Comparison of ENCODE assay signal across 24 cellular contexts in the genomic region with DNA sequence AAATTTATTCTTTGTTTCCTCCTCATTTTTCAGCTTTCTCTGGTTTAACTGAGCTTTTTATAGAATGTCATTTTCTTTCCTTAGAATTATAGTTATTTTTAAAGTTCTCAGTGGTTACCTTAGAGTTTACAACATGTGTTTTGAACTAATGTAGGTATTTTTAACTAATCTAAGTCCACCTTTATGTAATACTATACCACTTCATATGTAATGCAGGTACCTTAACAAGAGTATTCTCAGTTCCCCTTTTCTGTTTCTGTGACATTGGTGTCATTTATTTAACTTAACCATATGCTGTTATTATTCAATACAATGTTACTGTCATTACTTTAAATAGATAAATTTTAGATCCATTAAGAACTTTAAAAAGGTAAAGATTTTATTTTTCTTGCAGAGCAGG. TPM values are rescaled to one million over a fixed set of nuclear protein-coding genes. Genes with fewer than 3 reads are reported as not detected.
A peak's percentile ranks its signal among the peaks of the same experiment; 100 is the strongest.
DNase-seq lines count a peak whose midpoint lies in the region; ATAC-seq, FAIRE-seq and TF ChIP-seq lines count a peak whose summit lies in the region.
"Had no signal": no experiment of that assay in that cellular context is flagged by ENCODE, and none has a peak within 500 bp of the region (broad histone marks: within the 10 kb centered on the region; RNA-seq: fewer than 3 reads in every experiment).

No MANE protein-coding gene starts in this region.

- TF ChIP-seq POLR2A in GM12891 (IDR thresholded peaks at IDR 0.05; ENCODE audit: low read depth, low read length) = no peak

- DNase-seq in GM12891 (ENCODE audit: insufficient read length, low spot score) (no peak), amniotic stem cell (lab: John Stamatoyannopoulos, UW) (no peak), omental fat pad (ENCODE audit: low spot score) (no peak)
- no peak for DNase-seq in activated CD4-positive, alpha-beta T cell treated with anti-CD3 and anti-CD28 coated beads for 48 hours
- DNase-seq: activated B cell treated with CpG ODN at 0.5 μM for 24 hours; CD8-positive, alpha-beta memory T cell; effector CD8-positive, alpha-beta T cell; EL; H7; Karpas-422; left cardiac atrium; NCI-H146; NCI-H524 treated with DMSO at 0.1 percent for 48 hours; pancreas; Peyer's patch; stimulated activated naive CD4-positive, alpha-beta T cell treated with Interleukin-2 at 50 U/mL for 16 hours; uterus had no signal

- TF ChIP-seq CTCF in omental fat pad (IDR thresholded peaks at IDR 0.05) = no peak

- FAIRE-seq in GM12891 (lab: Jason Lieb, UNC) = no peak
- FAIRE-seq: GM18507, pancreas had no signal

- ATAC-seq in GM19372 (IDR thresholded peaks at IDR 0.05; ENCODE audit: low read depth, unreplicated experiment) = peak; percentile 90
- ATAC-seq in HG02623 (IDR thresholded peaks at IDR 0.05; ENCODE audit: unreplicated experiment) = peak; percentile 75
- peak; percentile 86 for ATAC-seq in HG03342 (IDR thresholded peaks at IDR 0.05; ENCODE audit: unreplicated experiment)
- ATAC-seq in activated CD4-positive, CD25-positive, alpha-beta regulatory T cell treated with anti-CD3 and anti-CD28 coated beads, Interleukin-2, amount 50 U/mL, for 24 hours = no peak
- no peak for ATAC-seq in omental fat pad (ENCODE audit: low FRiP score)
- ATAC-seq: activated naive CD4-positive, alpha-beta T cell treated with anti-CD3 and anti-CD28 coated beads, Interleukin-2, amount 50 U/mL, for 72 hours; left cardiac atrium; pancreas had no signal

TF ChIP-seq in GM12891, 5 proteins besides CTCF, POLR2A, EP300 and RAD21:
- TF ChIP-seq POU2F2 (IDR thresholded peaks at IDR 0.05; ENCODE audit: low read depth, low read length) = no peak
- TF ChIP-seq SPI1 (IDR thresholded peaks at IDR 0.05; ENCODE audit: low read depth, low read length) = peak; percentile 77

RNA-seq across cellular contexts. Expression of gene KCNC2, which starts 30.3 kb away (rescaled TPM):
- polyA plus RNA-seq in GM12891 (2012; ENCODE audit: low read depth, missing spikeins) = not detected
- not detected for total RNA-seq in omental fat pad
- total RNA-seq: activated B cell treated with CpG ODN at 0.5 μM for 24 hours; activated naive CD4-positive, alpha-beta T cell treated with anti-CD3 and anti-CD28 coated beads, Interleukin-2, amount 50 U/mL, for 72 hours; CD8-positive, alpha-beta memory T cell; H7; left cardiac atrium; mononuclear cell; Peyer's patch had no signal
- polyA plus RNA-seq: CD8-positive, alpha-beta memory T cell had no signal

Comparison
In these comparisons a context has a peak if more than half of its experiments do, and no peak if none do; other contexts are left out.
1. ATAC-seq: peak in GM19372 (single experiment), HG02623 (single experiment) and HG03342 (single experiment); none in activated CD4-positive, CD25-positive, alpha-beta regulatory T cell treated with anti-CD3 and anti-CD28 coated beads, Interleukin-2, amount 50 U/mL, for 24 hours (0 of 2) and omental fat pad (single experiment).